In genomic region chr1:53349369-53349705, GRCh38 we compare ENCODE assay signal across 1 cellular context.
TF ChIP-seq lines count a peak whose summit lies in the region.

No MANE protein-coding gene starts in this region.

TF ChIP-seq in H1, 55 proteins besides CTCF, POLR2A, EP300 and RAD21:
- no peak for TF ChIP-seq CHD2 (IDR thresholded peaks at IDR 0.05; ENCODE audit: low read length)
- TF ChIP-seq CBX5 (IDR thresholded peaks at IDR 0.05; ENCODE audit: low read depth, low read length): no peak
- TF ChIP-seq SRF (IDR thresholded peaks at IDR 0.05; ENCODE audit: low read depth, low read length): no peak
- TF ChIP-seq ATF3 (IDR thresholded peaks at IDR 0.05; ENCODE audit: insufficient read depth, low read depth, low read length): no peak
- no peak for TF ChIP-seq KDM1A (IDR thresholded peaks at IDR 0.05; ENCODE audit: borderline replicate concordance, low read length)
- TF ChIP-seq CHD7 (IDR thresholded peaks at IDR 0.05; ENCODE audit: insufficient replicate concordance, low read length): no peak
- TF ChIP-seq POU5F1 (IDR thresholded peaks at IDR 0.05; ENCODE audit: low read depth, low read length): no peak
- no peak for TF ChIP-seq MAFK (IDR thresholded peaks at IDR 0.05; ENCODE audit: low read depth, low read length)
- TF ChIP-seq BACH1 (IDR thresholded peaks at IDR 0.05; ENCODE audit: low read length): no peak
- no peak for TF ChIP-seq HDAC2 (IDR thresholded peaks at IDR 0.05; ENCODE audit: borderline replicate concordance in 1 of 2, low read depth in 2 of 2, low read length in 2 of 2)
- TF ChIP-seq TAF7 (optimal IDR thresholded peaks at IDR 0.05; ENCODE audit: borderline replicate concordance, low read depth, low read length): no peak
- TF ChIP-seq POLR2AphosphoS5 (IDR thresholded peaks at IDR 0.05; ENCODE audit: low read depth, low read length): no peak
- TF ChIP-seq NRF1 (IDR thresholded peaks at IDR 0.05; ENCODE audit: low read depth, low read length): no peak
